Comparison of ENCODE assay signal across 1 cellular context in the genomic region with DNA sequence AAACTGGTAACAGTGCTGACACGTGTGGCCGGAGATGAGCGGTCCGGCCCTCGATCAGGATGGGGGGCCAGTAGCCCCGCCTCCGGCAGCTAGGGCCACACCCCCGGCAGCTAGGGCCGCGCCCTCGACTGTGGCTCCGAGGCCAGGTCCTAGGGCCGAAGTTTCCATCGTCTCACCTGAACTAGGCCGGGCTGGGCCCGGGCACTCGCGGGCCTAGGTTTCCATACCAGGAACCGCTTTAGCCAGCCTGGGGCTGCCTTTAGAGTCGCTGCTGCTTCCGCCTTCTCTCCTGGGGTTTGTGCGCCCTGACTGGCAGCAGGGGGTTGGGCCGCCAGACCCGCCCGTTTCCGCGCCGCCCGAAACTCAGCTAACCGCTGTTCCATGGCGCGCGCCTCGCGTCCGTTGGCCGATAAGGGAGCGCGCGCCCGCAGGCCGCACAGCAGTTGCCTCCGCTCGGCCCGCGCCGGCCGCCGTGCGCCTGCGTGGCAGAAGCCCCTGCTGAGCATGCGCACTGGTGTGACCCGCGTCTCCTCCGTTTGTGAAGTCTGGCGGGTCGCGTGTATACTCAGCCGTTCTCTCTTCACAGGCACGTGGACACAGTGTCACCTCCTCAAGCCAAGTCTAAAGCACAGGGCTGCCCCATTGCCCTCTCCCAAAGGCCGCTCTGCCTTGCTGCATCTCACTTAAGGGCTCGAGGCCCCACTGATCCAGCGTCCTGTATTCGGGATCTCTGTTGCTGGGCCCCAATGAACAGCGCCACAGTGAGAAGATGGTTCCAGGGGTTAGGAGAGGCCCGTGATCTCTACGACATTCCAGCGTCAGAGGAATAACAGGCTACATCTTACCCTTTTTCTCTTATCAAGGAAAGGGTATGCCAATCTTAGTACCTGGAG.
TF ChIP-seq lines count a peak whose summit lies in the region.

A gene with protein sequence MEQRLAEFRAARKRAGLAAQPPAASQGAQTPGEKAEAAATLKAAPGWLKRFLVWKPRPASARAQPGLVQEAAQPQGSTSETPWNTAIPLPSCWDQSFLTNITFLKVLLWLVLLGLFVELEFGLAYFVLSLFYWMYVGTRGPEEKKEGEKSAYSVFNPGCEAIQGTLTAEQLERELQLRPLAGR (minus strand): TSS at position 480 of the 893 bp plus-strand sequence. CDS start 97 bp downstream, at position 383.

TF ChIP-seq in GM23338, 12 proteins besides CTCF, POLR2A, EP300 and RAD21:
- TF ChIP-seq, protein P1, sequence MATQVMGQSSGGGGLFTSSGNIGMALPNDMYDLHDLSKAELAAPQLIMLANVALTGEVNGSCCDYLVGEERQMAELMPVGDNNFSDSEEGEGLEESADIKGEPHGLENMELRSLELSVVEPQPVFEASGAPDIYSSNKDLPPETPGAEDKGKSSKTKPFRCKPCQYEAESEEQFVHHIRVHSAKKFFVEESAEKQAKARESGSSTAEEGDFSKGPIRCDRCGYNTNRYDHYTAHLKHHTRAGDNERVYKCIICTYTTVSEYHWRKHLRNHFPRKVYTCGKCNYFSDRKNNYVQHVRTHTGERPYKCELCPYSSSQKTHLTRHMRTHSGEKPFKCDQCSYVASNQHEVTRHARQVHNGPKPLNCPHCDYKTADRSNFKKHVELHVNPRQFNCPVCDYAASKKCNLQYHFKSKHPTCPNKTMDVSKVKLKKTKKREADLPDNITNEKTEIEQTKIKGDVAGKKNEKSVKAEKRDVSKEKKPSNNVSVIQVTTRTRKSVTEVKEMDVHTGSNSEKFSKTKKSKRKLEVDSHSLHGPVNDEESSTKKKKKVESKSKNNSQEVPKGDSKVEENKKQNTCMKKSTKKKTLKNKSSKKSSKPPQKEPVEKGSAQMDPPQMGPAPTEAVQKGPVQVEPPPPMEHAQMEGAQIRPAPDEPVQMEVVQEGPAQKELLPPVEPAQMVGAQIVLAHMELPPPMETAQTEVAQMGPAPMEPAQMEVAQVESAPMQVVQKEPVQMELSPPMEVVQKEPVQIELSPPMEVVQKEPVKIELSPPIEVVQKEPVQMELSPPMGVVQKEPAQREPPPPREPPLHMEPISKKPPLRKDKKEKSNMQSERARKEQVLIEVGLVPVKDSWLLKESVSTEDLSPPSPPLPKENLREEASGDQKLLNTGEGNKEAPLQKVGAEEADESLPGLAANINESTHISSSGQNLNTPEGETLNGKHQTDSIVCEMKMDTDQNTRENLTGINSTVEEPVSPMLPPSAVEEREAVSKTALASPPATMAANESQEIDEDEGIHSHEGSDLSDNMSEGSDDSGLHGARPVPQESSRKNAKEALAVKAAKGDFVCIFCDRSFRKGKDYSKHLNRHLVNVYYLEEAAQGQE (IDR thresholded peaks at IDR 0.05; ENCODE audit: unreplicated experiment) = no peak
- TF ChIP-seq POLR2AphosphoS5 (IDR thresholded peaks at IDR 0.05; ENCODE audit: low read depth) (peak; percentile 64), ZNF331 (CRISPR knock-in tag; IDR thresholded peaks at IDR 0.05; ENCODE audit: low read depth) (no peak), CREB1 (CRISPR knock-in tag; IDR thresholded peaks at IDR 0.05; ENCODE audit: low read depth) (no peak)
